ENCODE assay signal across 14 cellular contexts in the genomic region with DNA sequence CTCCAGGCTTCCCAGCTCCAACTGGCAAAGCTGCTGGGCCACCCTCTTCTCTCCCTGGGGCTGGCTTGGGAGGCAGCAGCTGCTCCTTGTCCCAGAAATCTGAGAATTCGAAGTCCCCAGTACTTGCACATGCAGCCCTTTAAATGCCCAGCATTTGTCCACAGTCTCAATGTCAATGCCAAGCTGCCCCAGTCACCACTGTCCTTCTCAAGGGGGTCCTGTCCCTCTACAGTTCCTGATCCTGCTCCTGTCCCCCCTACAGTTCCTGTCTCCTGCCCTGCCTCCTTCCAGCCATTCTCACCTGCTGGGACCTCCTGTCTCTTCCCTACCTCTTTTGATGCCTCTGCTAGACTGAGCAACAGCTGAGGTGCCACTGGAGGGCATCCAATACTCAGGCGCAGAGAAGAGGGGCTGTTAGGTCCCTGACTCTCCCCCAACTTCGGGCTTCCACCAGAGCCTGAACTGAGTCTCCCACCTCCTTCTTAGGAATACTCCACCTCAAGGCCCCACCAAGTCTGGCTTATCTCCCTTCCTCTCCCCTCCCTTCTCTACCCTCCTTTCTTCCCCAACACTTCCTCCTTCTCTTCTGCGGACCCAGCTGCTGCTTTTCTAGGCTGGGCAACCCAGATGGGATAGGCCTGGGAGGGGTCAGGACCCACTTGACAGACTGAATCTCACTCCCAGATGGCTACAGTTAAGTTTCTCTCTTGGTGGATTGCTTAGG. TPM values are rescaled to one million over a fixed set of nuclear protein-coding genes. Genes with fewer than 3 reads are reported as not detected.
DNase-seq lines count a peak whose midpoint lies in the region; ATAC-seq and TF ChIP-seq lines count a peak whose summit lies in the region.
"Had no signal": no experiment of that assay in that cellular context is flagged by ENCODE, and none has a peak within 500 bp of the region (broad histone marks: within the 10 kb centered on the region; RNA-seq: fewer than 3 reads in every experiment).

No MANE protein-coding gene starts in this region.

- H3K27ac Mint-ChIP-seq in stimulated activated naive B cell treated with anti-CD40 and anti-IgM and Interleukin-4, amounts not matched to agents 10 μg/mL and 1 μg/mL and 100 μg/mL, for 72 hours, result peak overlapping the region; percentile 56

- peak; percentile 25 for DNase-seq in activated CD4-positive, CD25-positive, alpha-beta regulatory T cell treated with anti-CD3 and anti-CD28 coated beads, Interleukin-2, amount 50 U/mL, for 72 hours
- DNase-seq in activated CD4-positive, CD25-positive, alpha-beta regulatory T cell (lab: John Stamatoyannopoulos, UW), result no peak
- DNase-seq in RWPE2 (ENCODE audit: low spot score) (peak; percentile 9), left kidney (ENCODE audit: low read depth, low spot score) (peak; percentile 34), MG63 (no peak), NCI-H128 (lab: John Stamatoyannopoulos, UW; ENCODE audit: unreplicated experiment) (no peak)
- DNase-seq in stimulated activated naive B cell treated with anti-CD40 and anti-IgM and Interleukin-4, amounts not matched to agents 10 μg/mL and 1 μg/mL and 100 μg/mL, for 72 hours, result no peak
- DNase-seq: NCI-H1930, PC-9, T1000 had no signal

- H3K36me3 Mint-ChIP-seq in stimulated activated naive B cell treated with anti-CD40 and anti-IgM and Interleukin-4, amounts not matched to agents 10 μg/mL and 1 μg/mL and 100 μg/mL, for 72 hours, result peaks cover 9 to 11% of the 10 kb centered on the region in 2 donors

- ATAC-seq in RWPE2 (ENCODE audit: low read depth), result no peak
- ATAC-seq in stimulated activated naive B cell treated with anti-CD40 and anti-IgM and Interleukin-4, amounts not matched to agents 10 μg/mL and 1 μg/mL and 100 μg/mL, for 72 hours (replicated peaks), result no peak
- no peak for ATAC-seq in HG03378 (IDR thresholded peaks at IDR 0.05; ENCODE audit: unreplicated experiment)

- H3K9me3 Mint-ChIP-seq in stimulated activated naive B cell treated with anti-CD40 and anti-IgM and Interleukin-4, amounts not matched to agents 10 μg/mL and 1 μg/mL and 100 μg/mL, for 72 hours, result no peaks in the 10 kb centered on the region
- H3K9me3 Mint-ChIP-seq: dendritic cell treated with granulocyte-macrophage colony-stimulating factor and Interleukin-4, amounts not matched to agents 40 ng/mL and 50 ng/mL, for 4 days had no signal

- H3K27me3 ChIP-seq in RWPE2 (ENCODE audit: insufficient read depth, poor library complexity, severe bottlenecking), result no peaks in the 10 kb centered on the region
- no peaks in the 10 kb centered on the region for H3K27me3 ChIP-seq in MG63

- H3K36me3 ChIP-seq in RWPE2 (ENCODE audit: low read depth) (peaks cover 7% of the 10 kb centered on the region), MG63 (no peaks in the 10 kb centered on the region)

- peak overlapping the region; percentile 92 for H3K27ac ChIP-seq in RWPE2 (ENCODE audit: poor library complexity, severe bottlenecking)
- H3K27ac ChIP-seq: PC-9, psoas muscle had no signal

- peaks cover 36 to 63% of the 10 kb centered on the region in 2 donors for H3K4me1 Mint-ChIP-seq in stimulated activated naive B cell treated with anti-CD40 and anti-IgM and Interleukin-4, amounts not matched to agents 10 μg/mL and 1 μg/mL and 100 μg/mL, for 72 hours

- TF ChIP-seq CTCF in RWPE2 (IDR thresholded peaks at IDR 0.05; ENCODE audit: poor library complexity, severe bottlenecking), result no peak

- H3K4me3 ChIP-seq in RWPE2 (ENCODE audit: severe bottlenecking) (no peak overlapping the region), MG63 (no peak overlapping the region)
- H3K4me3 ChIP-seq: PC-9 had no signal

- peaks cover 33% of the 10 kb centered on the region for H3K4me1 ChIP-seq in RWPE2 (ENCODE audit: insufficient read depth, poor library complexity, severe bottlenecking)

- H3K9me3 ChIP-seq in RWPE2 (ENCODE audit: severe bottlenecking) (no peaks in the 10 kb centered on the region), MG63 (no peaks in the 10 kb centered on the region)
- H3K9me3 ChIP-seq: psoas muscle had no signal

- peak overlapping the region in 1 of 2 donors; percentile 22 for H3K4me3 Mint-ChIP-seq in stimulated activated naive B cell treated with anti-CD40 and anti-IgM and Interleukin-4, amounts not matched to agents 10 μg/mL and 1 μg/mL and 100 μg/mL, for 72 hours

- H3K27me3 Mint-ChIP-seq in stimulated activated naive B cell treated with anti-CD40 and anti-IgM and Interleukin-4, amounts not matched to agents 10 μg/mL and 1 μg/mL and 100 μg/mL, for 72 hours, result peaks cover 81 to 85% of the 10 kb centered on the region in 2 donors

RNA-seq across cellular contexts. Expression of a gene that starts 4.7 kb away (rescaled TPM):
- 3.2 and 3.7 TPM in 2 replicates for total RNA-seq in MG63 (2014; rRNA removed; shearing (Covaris generic); ENCODE audit: low replicate concordance)
- total RNA-seq: liver had no signal

RNA-seq across cellular contexts. Expression of a gene that starts 10.2 kb away (rescaled TPM):
- total RNA-seq in MG63 (2014; rRNA removed; shearing (Covaris generic); ENCODE audit: low replicate concordance), result 0.30 and 1.5 TPM in 2 replicates
- total RNA-seq: liver had no signal

RNA-seq across cellular contexts. Expression of a gene that starts 15.6 kb away (rescaled TPM):
- total RNA-seq in MG63 (2014; rRNA removed; shearing (Covaris generic); ENCODE audit: low replicate concordance), result 18.0 and 26.7 TPM in 2 replicates
- total RNA-seq: PC-9 had no signal

RNA-seq across cellular contexts. Expression of a gene that starts 24.4 kb away (rescaled TPM):
- total RNA-seq in MG63 (2014; rRNA removed; shearing (Covaris generic); ENCODE audit: low replicate concordance), result 25.4 and 29.9 TPM in 2 replicates

RNA-seq across cellular contexts. Expression of a gene that starts 33.2 kb away (rescaled TPM):
- total RNA-seq in MG63 (2014; rRNA removed; shearing (Covaris generic); ENCODE audit: low replicate concordance), result 0.95 and 1.7 TPM in 2 replicates
- total RNA-seq: PC-9 had no signal

Comparison
In these comparisons a context has a peak if more than half of its experiments do, and no peak if none do; other contexts are left out.
1. DNase-seq: peak in activated CD4-positive, CD25-positive, alpha-beta regulatory T cell treated with anti-CD3 and anti-CD28 coated beads, Interleukin-2, amount 50 U/mL, for 72 hours (single experiment), RWPE2 (single experiment) and left kidney (single experiment); none in activated CD4-positive, CD25-positive, alpha-beta regulatory T cell (0 of 4), stimulated activated naive B cell treated with anti-CD40 and anti-IgM and Interleukin-4, amounts not matched to agents 10 μg/mL and 1 μg/mL and 100 μg/mL, for 72 hours (single experiment), MG63 (single experiment) and NCI-H128 (single experiment).